Comparison of ENCODE assay signal across 1 cellular context in genomic region chr2:55490554-55490953, GRCh38.
TF ChIP-seq lines count a peak whose summit lies in the region.

No MANE protein-coding gene starts in this region.

TF ChIP-seq in K562, 482 proteins besides CTCF, POLR2A, EP300 and RAD21:
- peak; percentile 80; the same call in 1 of the 2 replicates for TF ChIP-seq CHAMP1 (IDR thresholded peaks at IDR 0.05)
- peak; percentile 64 for TF ChIP-seq NFYB (IDR thresholded peaks at IDR 0.05; ENCODE audit: extremely low read depth, insufficient read length)
- TF ChIP-seq CLOCK (CRISPR knock-in tag; IDR thresholded peaks at IDR 0.05; ENCODE audit: borderline replicate concordance), result no peak
- TF ChIP-seq FOSL1 (tag; conservative IDR thresholded peaks at IDR 0.05), result peak; percentile 63
- peak; percentile 49 for TF ChIP-seq RFX1 (IDR thresholded peaks at IDR 0.05)
- TF ChIP-seq ZBTB8A (IDR thresholded peaks at IDR 0.05; ENCODE audit: partially characterized antibody), result no peak
- peak; percentile 65 for TF ChIP-seq ATF3 (IDR thresholded peaks at IDR 0.05)
- no peak for TF ChIP-seq ATF3 (CRISPR knock-in tag; conservative IDR thresholded peaks at IDR 0.05)
- no peak for TF ChIP-seq ZNF507 (tag; conservative IDR thresholded peaks at IDR 0.05)
- TF ChIP-seq ID3 (CRISPR knock-in tag; IDR thresholded peaks at IDR 0.05), result no peak
- TF ChIP-seq ID3 (tag; IDR thresholded peaks at IDR 0.05), result no peak
- TF ChIP-seq NFIC (IDR thresholded peaks at IDR 0.05), result peak; percentile 87
- no peak for TF ChIP-seq NFATC3 (IDR thresholded peaks at IDR 0.05)
- TF ChIP-seq MYBL2 (IDR thresholded peaks at IDR 0.05; ENCODE audit: low read depth), result peak; percentile 96
- no peak for TF ChIP-seq MYBL2 (CRISPR knock-in tag; IDR thresholded peaks at IDR 0.05; ENCODE audit: borderline replicate concordance)
- TF ChIP-seq MTF1 (CRISPR knock-in tag; IDR thresholded peaks at IDR 0.05; ENCODE audit: borderline replicate concordance), result no peak
- peak; percentile 99 for TF ChIP-seq FOXM1 (IDR thresholded peaks at IDR 0.05; ENCODE audit: low read depth)
- no peak for TF ChIP-seq FOXM1 (CRISPR knock-in tag; IDR thresholded peaks at IDR 0.05; ENCODE audit: low read depth)
- TF ChIP-seq ZNF511 (CRISPR knock-in tag; IDR thresholded peaks at IDR 0.05), result no peak
- peak; percentile 58 for TF ChIP-seq C11orf30 (IDR thresholded peaks at IDR 0.05; ENCODE audit: low read depth)
- TF ChIP-seq CC2D1A (IDR thresholded peaks at IDR 0.05), result peak; percentile 92
- TF ChIP-seq MAFK (IDR thresholded peaks at IDR 0.05; ENCODE audit: low read length), result peak; percentile 52; the same call in 1 of the 2 replicates
- TF ChIP-seq SRSF1 (IDR thresholded peaks at IDR 0.05; ENCODE audit: low read depth, low read length), result no peak
- TF ChIP-seq MAFG (tag; conservative IDR thresholded peaks at IDR 0.05), result peak; percentile 62
- no peak for TF ChIP-seq TEAD2 (tag; IDR thresholded peaks at IDR 0.05)
- TF ChIP-seq EP400 (IDR thresholded peaks at IDR 0.05), result 0 out of 2 replicates have a peak, but pooled peaks have one; percentile 14
- no peak for TF ChIP-seq COPS2 (conservative IDR thresholded peaks at IDR 0.05)
- no peak for TF ChIP-seq RBM22 (IDR thresholded peaks at IDR 0.05; ENCODE audit: low read depth, low read length, poor library complexity, severe bottlenecking)
- no peak for TF ChIP-seq NFIX (CRISPR knock-in tag; IDR thresholded peaks at IDR 0.05; ENCODE audit: low read depth)
- TF ChIP-seq BRF1 (IDR thresholded peaks at IDR 0.05; ENCODE audit: borderline replicate concordance, extremely low read depth, insufficient read length), result no peak
- peak; percentile 70; the same call in 1 of the 2 replicates for TF ChIP-seq JUND (IDR thresholded peaks at IDR 0.05; ENCODE audit: borderline replicate concordance, low read depth, low read length)
- peak; percentile 48; the same call in 1 of the 3 replicates for TF ChIP-seq JUND (tag; IDR thresholded peaks at IDR 0.05; ENCODE audit: borderline replicate concordance, low read depth, low read length)
- TF ChIP-seq ZC3H4 (CRISPR knock-in tag; IDR thresholded peaks at IDR 0.05; ENCODE audit: borderline replicate concordance), result no peak
- peak; percentile 79 for TF ChIP-seq NFE2 (IDR thresholded peaks at IDR 0.05; ENCODE audit: low read depth)
- peak; percentile 21; the same call in 1 of the 2 replicates for TF ChIP-seq BACH1 (tag; IDR thresholded peaks at IDR 0.05)
- TF ChIP-seq ZNF316 (IDR thresholded peaks at IDR 0.05), result peak; percentile 48
- TF ChIP-seq ZNF518B (CRISPR knock-in tag; IDR thresholded peaks at IDR 0.05), result no peak
- TF ChIP-seq MAFF (IDR thresholded peaks at IDR 0.05; ENCODE audit: low read length), result peak; percentile 56; the same call in 1 of the 2 replicates
- 0 out of 4 replicates have a peak, but pooled peaks of 1 of the 2 experiments have one; percentile 31 for TF ChIP-seq TRIM24 (IDR thresholded peaks at IDR 0.05)
- peak in 1 of 2 experiments; percentile 45; a peak in 1 of 3 replicates for TF ChIP-seq CBX3 (IDR thresholded peaks at IDR 0.05; ENCODE audit: borderline replicate concordance in 1 of 2, low read length in 2 of 2)
- TF ChIP-seq DPF2 (IDR thresholded peaks at IDR 0.05), result 0 out of 2 replicates have a peak, but pooled peaks have one; percentile 20
- no peak for TF ChIP-seq SMAD2 (IDR thresholded peaks at IDR 0.05; ENCODE audit: low read depth, low read length)
